32 cellular contexts compared by ENCODE assay signal in the genomic region with DNA sequence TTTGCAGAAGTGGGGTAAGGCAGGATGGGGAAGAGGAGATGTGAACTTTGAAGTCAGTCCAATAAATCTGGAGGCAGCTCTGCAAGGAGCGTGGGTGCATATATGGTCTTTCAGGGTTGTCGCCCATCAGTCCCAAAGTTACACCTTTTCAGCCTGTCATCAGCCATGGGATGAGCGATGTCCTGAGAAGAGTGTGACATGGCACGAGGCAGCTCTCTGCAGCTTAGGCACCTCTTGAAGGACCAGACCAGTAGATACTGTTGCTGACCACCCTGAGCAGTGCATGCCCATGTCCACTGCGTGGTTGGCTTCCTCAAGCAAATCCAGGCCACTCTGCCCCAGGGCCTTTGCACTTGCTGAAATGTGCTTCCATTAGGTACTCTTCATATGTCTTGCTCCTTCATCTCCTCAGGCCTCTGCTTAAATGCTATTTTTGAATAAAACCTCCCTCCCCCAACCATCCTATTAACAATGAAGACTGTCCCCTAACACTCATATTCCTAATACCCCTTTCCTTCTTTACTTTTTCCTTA.
"Had no signal": no experiment of that assay in that cellular context is flagged by ENCODE, and none has a peak within 500 bp of the region (broad histone marks: within the 10 kb centered on the region; RNA-seq: fewer than 3 reads in every experiment).

No MANE protein-coding gene starts in this region.

- H3K4me1 ChIP-seq: ascending aorta, breast epithelium, foreskin keratinocyte, gastrocnemius medialis had no signal

- H3K4me3 ChIP-seq: ascending aorta, breast epithelium, coronary artery, dorsolateral prefrontal cortex, gastrocnemius medialis had no signal

- H3K27ac ChIP-seq: ascending aorta, breast epithelium, coronary artery, dorsolateral prefrontal cortex, foreskin keratinocyte, gastrocnemius medialis had no signal

- ATAC-seq: activated CD4-positive, alpha-beta T cell treated with anti-CD3 and anti-CD28 coated beads for 36 hours; activated naive CD4-positive, alpha-beta T cell treated with anti-CD3 and anti-CD28 coated beads, Interleukin-2, amount 50 U/mL, for 72 hours; activated T-cell treated with anti-CD3 and anti-CD28 coated beads, Interleukin-2, amount 50 U/mL, for 72 hours; esophagus mucosa; foreskin keratinocyte; gastrocnemius medialis; T-helper 17 cell had no signal

- H3K27me3 ChIP-seq: ascending aorta, breast epithelium, dorsolateral prefrontal cortex, foreskin keratinocyte, gastrocnemius medialis had no signal

- H3K4me1 Mint-ChIP-seq: activated CD4-positive, alpha-beta T cell treated with anti-CD3 and anti-CD28 coated beads for 36 hours; activated CD4-positive, alpha-beta T cell treated with anti-CD3 and anti-CD28 coated beads, Interleukin-2, amount 10 ng/mL, durations not matched to agents 7 days and 5 days; brain; central memory CD8-positive, alpha-beta T cell; endodermal cell; T-helper 17 cell had no signal

- H3K9me3 Mint-ChIP-seq: activated CD4-positive, alpha-beta memory T cell treated with anti-CD3 and anti-CD28 coated beads, Interleukin-2, amount 10 ng/mL, durations not matched to agents 7 days and 5 days; activated CD4-positive, alpha-beta T cell treated with anti-CD3 and anti-CD28 coated beads, Interleukin-2, amount 10 ng/mL, durations not matched to agents 7 days and 5 days; activated naive CD4-positive, alpha-beta T cell treated with anti-CD3 and anti-CD28 coated beads, Interleukin-2, amount 10 ng/mL, durations not matched to agents 7 days and 5 days; activated naive CD4-positive, alpha-beta T cell treated with anti-CD3 and anti-CD28 coated beads, Interleukin-2, amount 50 U/mL, for 72 hours; activated T-cell treated with anti-CD3 and anti-CD28 coated beads, Interleukin-2, amount 50 U/mL, for 24 hours; activated T-cell treated with anti-CD3 and anti-CD28 coated beads, Interleukin-2, amount 50 U/mL, for 72 hours; central memory CD8-positive, alpha-beta T cell; endodermal cell; T-helper 2 cell treated with Interferon-gamma antibody and Interleukin-4, amounts not matched to agents 5 μg/mL and 100 μg/mL, for 36 hours had no signal

- H3K27ac Mint-ChIP-seq: activated CD4-positive, alpha-beta memory T cell treated with anti-CD3 and anti-CD28 coated beads, Interleukin-2, amount 10 ng/mL, durations not matched to agents 7 days and 5 days; activated CD4-positive, alpha-beta T cell treated with anti-CD3 and anti-CD28 coated beads for 36 hours; activated CD4-positive, alpha-beta T cell treated with anti-CD3 and anti-CD28 coated beads, Interleukin-2, amount 10 ng/mL, durations not matched to agents 7 days and 5 days; activated naive CD4-positive, alpha-beta T cell treated with anti-CD3 and anti-CD28 coated beads, Interleukin-2, amount 10 ng/mL, durations not matched to agents 7 days and 5 days; activated naive CD4-positive, alpha-beta T cell treated with anti-CD3 and anti-CD28 coated beads, Interleukin-2, amount 50 U/mL, for 72 hours; activated naive CD8-positive, alpha-beta T cell treated with anti-CD3 and anti-CD28 coated beads, Interleukin-2, amount 10 ng/mL, durations not matched to agents 7 days and 5 days; activated T-cell treated with anti-CD3 and anti-CD28 coated beads, Interleukin-2, amount 50 U/mL, for 24 hours; activated T-cell treated with anti-CD3 and anti-CD28 coated beads, Interleukin-2, amount 50 U/mL, for 72 hours; brain; dendritic cell treated with granulocyte-macrophage colony-stimulating factor and Interleukin-4, amounts not matched to agents 40 ng/mL and 50 ng/mL, for 4 days; endodermal cell; T-helper 17 cell; T-helper 2 cell treated with Interferon-gamma antibody and Interleukin-4, amounts not matched to agents 5 μg/mL and 100 μg/mL, for 36 hours had no signal

- H3K4me3 Mint-ChIP-seq: activated CD4-positive, alpha-beta memory T cell treated with anti-CD3 and anti-CD28 coated beads, Interleukin-2, amount 10 ng/mL, durations not matched to agents 7 days and 5 days; activated CD4-positive, alpha-beta T cell treated with anti-CD3 and anti-CD28 coated beads for 36 hours; activated CD4-positive, alpha-beta T cell treated with anti-CD3 and anti-CD28 coated beads, Interleukin-2, amount 10 ng/mL, durations not matched to agents 7 days and 5 days; activated naive CD4-positive, alpha-beta T cell treated with anti-CD3 and anti-CD28 coated beads, Interleukin-2, amount 10 ng/mL, durations not matched to agents 7 days and 5 days; activated naive CD8-positive, alpha-beta T cell treated with anti-CD3 and anti-CD28 coated beads, Interleukin-2, amount 10 ng/mL, durations not matched to agents 7 days and 5 days; activated T-cell treated with anti-CD3 and anti-CD28 coated beads, Interleukin-2, amount 50 U/mL, for 24 hours; activated T-cell treated with anti-CD3 and anti-CD28 coated beads, Interleukin-2, amount 50 U/mL, for 72 hours; brain; central memory CD8-positive, alpha-beta T cell; dendritic cell treated with granulocyte-macrophage colony-stimulating factor and Interleukin-4, amounts not matched to agents 40 ng/mL and 50 ng/mL, for 4 days; endodermal cell; T-helper 17 cell; T-helper 2 cell treated with Interferon-gamma antibody and Interleukin-4, amounts not matched to agents 5 μg/mL and 100 μg/mL, for 36 hours had no signal

- H3K9me3 ChIP-seq: ascending aorta, breast epithelium, gastrocnemius medialis had no signal

- H3K36me3 Mint-ChIP-seq: activated naive CD4-positive, alpha-beta T cell treated with anti-CD3 and anti-CD28 coated beads, Interleukin-2, amount 10 ng/mL, durations not matched to agents 7 days and 5 days; activated naive CD4-positive, alpha-beta T cell treated with anti-CD3 and anti-CD28 coated beads, Interleukin-2, amount 50 U/mL, for 72 hours; activated naive CD8-positive, alpha-beta T cell treated with anti-CD3 and anti-CD28 coated beads, Interleukin-2, amount 10 ng/mL, durations not matched to agents 7 days and 5 days; brain had no signal

- H3K36me3 ChIP-seq: ascending aorta, breast epithelium, gastrocnemius medialis had no signal

- DNase-seq: activated CD4-positive, alpha-beta memory T cell treated with anti-CD3 and anti-CD28 coated beads, Interleukin-2, amount 10 ng/mL, durations not matched to agents 7 days and 5 days; activated CD4-positive, alpha-beta T cell treated with anti-CD3 and anti-CD28 coated beads for 36 hours; activated CD4-positive, alpha-beta T cell treated with anti-CD3 and anti-CD28 coated beads, Interleukin-2, amount 10 ng/mL, durations not matched to agents 7 days and 5 days; activated CD4-positive, alpha-beta T cell treated with anti-CD3 and anti-CD28 coated beads, Interleukin-2, amount 50 U/mL, for 4 hours; activated CD4-positive, CD25-positive, alpha-beta regulatory T cell; activated CD4-positive, CD25-positive, alpha-beta regulatory T cell treated with anti-CD3 and anti-CD28 coated beads, Interleukin-2, amount 50 U/mL, for 72 hours; activated CD8-positive, alpha-beta memory T cell treated with anti-CD3 and anti-CD28 coated beads, Interleukin-2, amount 50 U/mL, for 48 hours; activated gamma-delta T cell; activated naive CD4-positive, alpha-beta T cell; activated naive CD4-positive, alpha-beta T cell treated with anti-CD3 and anti-CD28 coated beads, Interleukin-2, amount 10 ng/mL, durations not matched to agents 7 days and 5 days; activated naive CD8-positive, alpha-beta T cell treated with anti-CD3 and anti-CD28 coated beads, Interleukin-2, amount 10 ng/mL, durations not matched to agents 7 days and 5 days; activated T-cell treated with anti-CD3 and anti-CD28 coated beads for 4 hours; activated T-cell treated with anti-CD3 and anti-CD28 coated beads, Interleukin-2, amount 50 U/mL, for 24 hours; activated T-cell treated with anti-CD3 and anti-CD28 coated beads, Interleukin-2, amount 50 U/mL, for 72 hours; dorsolateral prefrontal cortex; effector memory CD4-positive, alpha-beta T cell; endodermal cell; foreskin keratinocyte; gastrocnemius medialis; glutamatergic neuron; T-helper 1 cell; T-helper 17 cell; T1000 had no signal
